Comparison of ENCODE assay signal across 20 cellular contexts in the genomic region with DNA sequence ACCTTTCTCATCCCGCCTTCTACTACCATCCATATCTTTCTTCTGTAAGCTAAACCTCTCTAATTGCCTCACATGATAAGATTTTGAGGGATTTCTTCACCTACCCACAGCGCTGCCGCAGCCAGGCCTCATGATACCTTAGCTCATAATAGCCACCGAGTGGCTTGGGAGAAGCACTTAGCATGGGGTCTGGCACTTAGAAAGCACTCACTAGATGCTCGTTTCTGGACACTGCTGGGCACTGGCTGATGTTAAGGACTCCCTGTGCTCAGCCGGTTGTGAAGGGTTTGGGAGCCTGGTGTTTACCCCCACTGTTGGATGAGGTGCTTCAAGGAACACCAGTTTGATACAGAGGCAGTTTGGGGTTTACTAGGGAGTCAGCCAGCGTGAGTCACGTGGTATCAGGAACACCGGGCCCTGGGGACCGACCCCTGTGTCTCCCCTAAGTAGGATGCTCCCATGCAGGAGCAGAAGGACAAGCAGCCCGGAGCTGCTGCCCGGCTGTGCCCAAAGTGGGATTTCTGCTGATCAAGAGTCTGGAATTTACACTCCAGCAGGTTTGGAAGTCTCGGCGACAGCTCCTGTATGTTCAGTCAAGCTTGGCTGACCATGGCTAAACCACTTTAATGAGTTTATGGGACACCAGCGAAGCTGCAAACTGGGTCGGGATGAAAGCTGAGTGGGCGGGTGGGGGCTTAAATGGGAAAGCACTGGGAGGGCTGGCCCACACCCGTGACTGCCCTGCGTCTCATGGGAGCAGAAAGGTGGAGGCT.
DNase-seq lines count a peak whose midpoint lies in the region; ATAC-seq, FAIRE-seq and TF ChIP-seq lines count a peak whose summit lies in the region.
"Had no signal": no experiment of that assay in that cellular context is flagged by ENCODE, and none has a peak within 500 bp of the region (broad histone marks: within the 10 kb centered on the region; RNA-seq: fewer than 3 reads in every experiment).

No MANE protein-coding gene starts in this region.

- peak overlapping the region; percentile 30 for H4K8ac ChIP-seq in trophoblast cell (ENCODE audit: low read depth, low read length)

- H3K9ac ChIP-seq in GM12878 (ENCODE audit: control insufficient read depth, insufficient read depth, low read length), result no peak overlapping the region
- no peak overlapping the region for H3K9ac ChIP-seq in trophoblast cell (ENCODE audit: low read length)

- no TSS peak for BruUV-seq in GM12878 (replicated peaks; lab: Mats Ljungman, UMichigan)

- CTCF ChIA-PET in GM12878 (lab: Yijun Ruan, JAX), result interaction anchor here (0.7 to 3.1 kb wide), 5 partner anchors 7 to 37 kb away, joined by 3 to 10 read pairs (median 3); no protein-coding TSS in a partner anchor
- CTCF ChIA-PET in activated CD4-positive, alpha-beta T cell treated with anti-CD3 and anti-CD28 coated beads, Interleukin-2, amount 10 ng/mL, durations not matched to agents 7 days and 5 days (lab: Charles Lee), result interaction anchor here (0.6 to 1.0 kb wide), 3 partner anchors 13 to 493 kb away, joined by 3 read pairs; no protein-coding TSS in a partner anchor

- H2BK12ac ChIP-seq in trophoblast cell (ENCODE audit: low read length), result no peak overlapping the region

- H4K91ac ChIP-seq in trophoblast cell (ENCODE audit: low read depth, low read length), result peak overlapping the region; percentile 14

- no peak for TF ChIP-seq RAD21 in GM12878 (IDR thresholded peaks at IDR 0.05; ENCODE audit: insufficient read depth, low read depth, low read length)

- no peak overlapping the region for H3K4me3 ChIP-seq in GM12878
- no peak overlapping the region for H3K4me3 ChIP-seq in trophoblast cell (ENCODE audit: low read depth, low read length)
- H3K4me3 ChIP-seq in GM23338, result no peak overlapping the region
- H3K4me3 ChIP-seq: stomach had no signal

- H3K27ac Mint-ChIP-seq in activated CD4-positive, alpha-beta T cell treated with anti-CD3 and anti-CD28 coated beads, Interleukin-2, amount 10 ng/mL, durations not matched to agents 7 days and 5 days, result no peak overlapping the region
- H3K27ac Mint-ChIP-seq in GM23338, result no peak overlapping the region; the same call in 1 of the 2 replicates
- H3K27ac Mint-ChIP-seq: activated CD4-positive, alpha-beta memory T cell treated with anti-CD3 and anti-CD28 coated beads for 36 hours had no signal

- H4K20me1 ChIP-seq in GM12878 (ENCODE audit: control insufficient read depth, insufficient read depth) (no peaks in the 10 kb centered on the region; the same call in 1 of the 2 replicates), GM23338 (replicated peaks; ENCODE audit: insufficient read depth) (peaks cover 7% of the 10 kb centered on the region; the same call in 1 of the 2 replicates)

- H3K14ac ChIP-seq in trophoblast cell (ENCODE audit: low read length), result peak overlapping the region; percentile 48

- no peak overlapping the region for H3K23ac ChIP-seq in trophoblast cell (ENCODE audit: low read length)

- intact Hi-C loops in GM12878 (cut with micrococcal nuclease; ENCODE audit: unreplicated experiment), result no loop called here

- H3K4me1 ChIP-seq in GM12878 (ENCODE audit: control insufficient read depth, insufficient read depth, low read length) (peaks cover 16% of the 10 kb centered on the region), trophoblast cell (ENCODE audit: control insufficient read depth in 1 of 2, insufficient read depth in 2 of 2, low read length in 2 of 2) (peaks cover 3 to 11% of the 10 kb centered on the region in 2 experiments), GM23338 (ENCODE audit: insufficient read depth) (peaks cover 17% of the 10 kb centered on the region; the same call in 1 of the 2 replicates)

- no peak for TF ChIP-seq CTCF in GM12878 (IDR thresholded peaks at IDR 0.05 in 2 of 3, conservative IDR thresholded peaks at IDR 0.05 in 1 of 3; ENCODE audit: control insufficient read depth in 2 of 3, extremely low read depth in 1 of 3, insufficient read depth in 1 of 3, low read depth in 3 of 3, low read length in 3 of 3)
- no peak for TF ChIP-seq CTCF in GM23338 (conservative IDR thresholded peaks at IDR 0.05; ENCODE audit: low read depth in 2 of 2)

- no peaks in the 10 kb centered on the region for H3F3A ChIP-seq in GM23338 (replicated peaks; ENCODE audit: low read depth)

- no peaks in the 10 kb centered on the region for H3K9me2 ChIP-seq in GM23338 (ENCODE audit: insufficient read depth)

- no peak for ATAC-seq in GM12878
- ATAC-seq in GM23338, result no peak
- ATAC-seq in HG03354 (IDR thresholded peaks at IDR 0.05; ENCODE audit: poor library complexity, severe bottlenecking, unreplicated experiment), result no peak
- ATAC-seq: HCT116 had no signal

- H3K4me2 ChIP-seq in GM12878 (ENCODE audit: control insufficient read depth, insufficient read depth), result no peak overlapping the region
- H3K4me2 ChIP-seq in trophoblast cell (ENCODE audit: low read length), result no peak overlapping the region
- H3K4me2 ChIP-seq in GM23338, result no peak overlapping the region

- H3K27ac ChIP-seq in GM12878 (ENCODE audit: control insufficient read depth, insufficient read depth) (no peak overlapping the region), trophoblast cell (ENCODE audit: low read depth, low read length) (no peak overlapping the region), GM23338 (ENCODE audit: low read depth) (no peak overlapping the region)
- H3K27ac ChIP-seq: stomach had no signal

- H2BK120ac ChIP-seq in trophoblast cell (ENCODE audit: insufficient read depth, low read length, poor library complexity), result peak overlapping the region; percentile 19

- peaks cover 60% of the 10 kb centered on the region for H3K4me1 Mint-ChIP-seq in activated CD4-positive, alpha-beta T cell treated with anti-CD3 and anti-CD28 coated beads, Interleukin-2, amount 10 ng/mL, durations not matched to agents 7 days and 5 days
- peaks cover 50% of the 10 kb centered on the region for H3K4me1 Mint-ChIP-seq in GM23338

- in situ Hi-C loops in GM12878 (cut with MboI), result no loop called here

- SMC1A ChIA-PET in GM12878 (lab: Charles Lee; ENCODE audit: uncharacterized antibody, unreplicated experiment), result interaction anchor here (0.8 to 2.1 kb wide), 6 partner anchors 9 to 39 kb away, joined by 3 to 5 read pairs (median 4); no protein-coding TSS in a partner anchor

- no peak overlapping the region for H3K4me3 Mint-ChIP-seq in activated CD4-positive, alpha-beta T cell treated with anti-CD3 and anti-CD28 coated beads, Interleukin-2, amount 10 ng/mL, durations not matched to agents 7 days and 5 days
- no peak overlapping the region for H3K4me3 Mint-ChIP-seq in GM23338
- H3K4me3 Mint-ChIP-seq: activated CD4-positive, alpha-beta memory T cell treated with anti-CD3 and anti-CD28 coated beads for 36 hours; CD14-positive monocyte had no signal

- H3K36me3 ChIP-seq in GM12878 (ENCODE audit: control insufficient read depth in 2 of 2, insufficient read depth in 2 of 2, low read length in 1 of 2), result no peaks in the 10 kb centered on the region; a peak in 2 of 4 replicates
- peaks cover 0 to 2% of the 10 kb centered on the region in 2 experiments for H3K36me3 ChIP-seq in trophoblast cell (ENCODE audit: control insufficient read depth in 1 of 2, insufficient read depth in 2 of 2, low read length in 2 of 2)
- no peaks in the 10 kb centered on the region for H3K36me3 ChIP-seq in GM23338 (ENCODE audit: insufficient read depth)
- H3K36me3 ChIP-seq: stomach had no signal

- RAD21 ChIA-PET in GM12878 (lab: Charles Lee; ENCODE audit: unreplicated experiment), result interaction anchor here (2.0 kb wide), 1 partner anchor 16 kb away, joined by 5 read pairs; no protein-coding TSS in a partner anchor

- TF ChIP-seq POLR2A in GM12878 (IDR thresholded peaks at IDR 0.05; ENCODE audit: low read depth, low read length), result no peak

- no peaks in the 10 kb centered on the region for H3K9me3 Mint-ChIP-seq in activated CD4-positive, alpha-beta T cell treated with anti-CD3 and anti-CD28 coated beads, Interleukin-2, amount 10 ng/mL, durations not matched to agents 7 days and 5 days
- H3K9me3 Mint-ChIP-seq in GM23338, result no peaks in the 10 kb centered on the region
- H3K9me3 Mint-ChIP-seq: activated CD4-positive, alpha-beta memory T cell treated with anti-CD3 and anti-CD28 coated beads for 36 hours; CD14-positive monocyte had no signal

- no peak for TF ChIP-seq EP300 in GM12878 (IDR thresholded peaks at IDR 0.05; ENCODE audit: borderline replicate concordance in 1 of 2, control insufficient read depth in 1 of 2, low read depth in 2 of 2, low read length in 2 of 2)

- POLR2A ChIA-PET in GM12878 (lab: Charles Lee), result interaction anchor here (0.5 kb wide), 1 partner anchor 11 kb away, joined by 5 read pairs; no protein-coding TSS in a partner anchor
- POLR2A ChIA-PET in activated CD4-positive, alpha-beta T cell treated with anti-CD3 and anti-CD28 coated beads, Interleukin-2, amount 10 ng/mL, durations not matched to agents 7 days and 5 days (lab: Charles Lee), result no interaction called here

- peaks cover 2% of the 10 kb centered on the region for H3K79me1 ChIP-seq in trophoblast cell (ENCODE audit: low read length)

- peak overlapping the region; percentile 34 for H3K4ac ChIP-seq in trophoblast cell (ENCODE audit: low read depth, low read length)

- no peaks in the 10 kb centered on the region for H3K36me3 Mint-ChIP-seq in activated CD4-positive, alpha-beta T cell treated with anti-CD3 and anti-CD28 coated beads, Interleukin-2, amount 10 ng/mL, durations not matched to agents 7 days and 5 days (ENCODE audit: low read depth)
- H3K36me3 Mint-ChIP-seq in GM23338 (ENCODE audit: low read depth), result peaks cover 2% of the 10 kb centered on the region; the same call in 2 of the 3 replicates
- H3K36me3 Mint-ChIP-seq: activated CD4-positive, alpha-beta memory T cell treated with anti-CD3 and anti-CD28 coated beads for 36 hours had no signal

- no peak for FAIRE-seq in GM12878 (lab: Jason Lieb, UNC)
- FAIRE-seq: GM19239, islet of Langerhans had no signal

- H3K18ac ChIP-seq in trophoblast cell (ENCODE audit: low read length), result no peak overlapping the region

- H2AFZ ChIP-seq in GM12878 (ENCODE audit: control insufficient read depth, low read depth, low read length), result no peak overlapping the region
- H2AFZ ChIP-seq in trophoblast cell (ENCODE audit: insufficient read depth, low read length, poor library complexity), result no peak overlapping the region
- no peak overlapping the region for H2AFZ ChIP-seq in GM23338

- no peak overlapping the region for H2AK5ac ChIP-seq in trophoblast cell (ENCODE audit: low read length)

- DNase-seq in NCI-H1092 treated with DMSO at 0.1 percent for 48 hours (lab: John Stamatoyannopoulos, UW) (peak; percentile 28), NCI-H1092 (lab: John Stamatoyannopoulos, UW) (no peak), NCI-H2107 treated with DMSO at 0.1 percent for 48 hours (lab: John Stamatoyannopoulos, UW; ENCODE audit: unreplicated experiment) (peak; percentile 21), GM12878 (ENCODE audit: low read depth, low spot score) (no peak), trophoblast cell (no peak), GM23338 (ENCODE audit: low spot score) (no peak)
- DNase-seq in activated CD4-positive, alpha-beta T cell treated with anti-CD3 and anti-CD28 coated beads, Interleukin-2, amount 10 ng/mL, durations not matched to agents 7 days and 5 days, result no peak
- DNase-seq: 8988T; activated CD4-positive, alpha-beta memory T cell treated with anti-CD3 and anti-CD28 coated beads for 36 hours; activated T-cell treated with anti-CD3 and anti-CD28 coated beads, Interleukin-2, amount 50 U/mL, for 1 hour; EL; head of caudate nucleus; NCI-H1694; stimulated activated CD4-positive, alpha-beta T cell treated with anti-CD3 and anti-CD28 coated beads, Interleukin-15, amount 100 ng/mL, for 24 hours; stomach had no signal

- no peaks in the 10 kb centered on the region for H3K9me3 ChIP-seq in GM12878 (replicated peaks; ENCODE audit: control insufficient read depth, insufficient read depth, low read length)
- H3K9me3 ChIP-seq in trophoblast cell (ENCODE audit: insufficient read depth, low read depth, low read length), result no peaks in the 10 kb centered on the region
- H3K9me3 ChIP-seq: stomach had no signal

- H4K12ac ChIP-seq in trophoblast cell (ENCODE audit: low read depth, low read length), result no peak overlapping the region

- 91% methylated on average over 19 of the region's 19 CpGs for WGBS in GM12878 (ENCODE audit: insufficient coverage, insufficient replicate concordance, low lambda C conversion rate, missing lambda C conversion rate)
- no CpG with 5 or more reads among the region's 19 CpGs for WGBS in trophoblast cell (ENCODE audit: extremely low coverage, insufficient coverage, insufficient read length)

- H3K27me3 Mint-ChIP-seq in activated CD4-positive, alpha-beta T cell treated with anti-CD3 and anti-CD28 coated beads, Interleukin-2, amount 10 ng/mL, durations not matched to agents 7 days and 5 days, result no peaks in the 10 kb centered on the region
- H3K27me3 Mint-ChIP-seq in GM23338 (ENCODE audit: insufficient read depth, low read depth, poor library complexity), result peaks cover 9% of the 10 kb centered on the region
- H3K27me3 Mint-ChIP-seq: activated CD4-positive, alpha-beta memory T cell treated with anti-CD3 and anti-CD28 coated beads for 36 hours had no signal

- H2BK5ac ChIP-seq in trophoblast cell (ENCODE audit: low read depth, low read length, poor library complexity), result no peak overlapping the region

- H3K79me2 ChIP-seq in GM12878 (ENCODE audit: control insufficient read depth, insufficient read depth, low read length), result peaks cover 16% of the 10 kb centered on the region
- peaks cover 7% of the 10 kb centered on the region for H3K79me2 ChIP-seq in trophoblast cell (ENCODE audit: control insufficient read depth, insufficient read depth, low read length, poor library complexity)
- H3K79me2 ChIP-seq in GM23338 (replicated peaks; ENCODE audit: insufficient read depth), result peaks cover 71% of the 10 kb centered on the region

- H3K27me3 ChIP-seq in GM12878 (replicated peaks in 1 of 2; ENCODE audit: control insufficient read depth in 2 of 2, insufficient read depth in 2 of 2, low read length in 1 of 2) (no peaks in the 10 kb centered on the region), trophoblast cell (ENCODE audit: insufficient read depth, low read length) (no peaks in the 10 kb centered on the region), GM23338 (ENCODE audit: insufficient read depth) (no peaks in the 10 kb centered on the region)
- H3K27me3 ChIP-seq: stomach had no signal

Comparison
In these comparisons a context has a peak if more than half of its experiments do, and no peak if none do; other contexts are left out.
1. DNase-seq: peak in NCI-H1092 treated with DMSO at 0.1 percent for 48 hours (single experiment) and NCI-H2107 treated with DMSO at 0.1 percent for 48 hours (single experiment); none in NCI-H1092 (single experiment), GM12878 (single experiment), trophoblast cell (0 of 2), activated CD4-positive, alpha-beta T cell treated with anti-CD3 and anti-CD28 coated beads, Interleukin-2, amount 10 ng/mL, durations not matched to agents 7 days and 5 days (single experiment) and GM23338 (single experiment).